In the genomic region with DNA sequence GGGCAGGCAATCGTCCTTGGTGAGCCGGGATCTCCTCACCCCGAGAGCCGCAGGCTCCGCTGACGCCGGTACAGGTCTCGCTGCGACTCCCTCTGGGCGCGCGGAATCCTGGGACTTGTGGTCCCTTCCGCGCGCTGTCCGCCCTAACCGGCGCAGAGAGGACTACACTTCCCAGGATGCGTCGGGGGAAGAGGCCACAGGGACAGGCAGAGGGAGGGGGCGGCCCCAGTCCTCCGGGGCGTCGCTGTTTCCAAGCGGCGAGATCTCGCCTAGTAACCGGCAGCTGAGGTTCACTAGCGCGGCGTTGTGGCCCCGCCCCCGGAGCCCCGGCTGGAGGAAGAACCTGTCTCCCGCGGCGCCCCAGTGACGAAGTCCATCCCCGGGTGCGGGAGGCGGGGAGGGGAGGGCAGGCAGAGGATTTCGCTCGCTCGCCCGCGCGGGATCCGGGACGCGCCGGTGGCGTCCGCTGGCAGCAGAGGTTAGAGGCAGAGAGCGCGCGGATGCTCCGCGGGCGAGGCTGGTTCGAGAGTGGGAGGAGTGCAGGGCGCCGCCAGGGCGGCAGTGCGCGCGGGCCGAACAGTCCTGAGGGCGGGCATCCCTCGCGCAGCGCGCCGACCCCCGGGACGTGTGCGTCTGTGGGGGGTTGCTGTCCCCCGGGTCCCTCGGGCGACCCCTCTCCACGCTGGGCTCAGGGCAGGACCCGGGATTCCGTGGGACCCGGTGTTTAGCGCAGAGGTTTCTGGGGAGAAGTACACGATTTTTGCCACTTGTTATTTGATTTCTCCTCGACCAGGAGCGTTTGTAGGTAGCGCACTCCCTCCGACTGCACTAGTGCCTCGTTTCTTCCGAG, we compare ENCODE assay signal across 8 cellular contexts.
A peak's percentile ranks its signal among the peaks of the same experiment; 100 is the strongest.
DNase-seq lines count a peak whose midpoint lies in the region; ATAC-seq lines count a peak whose summit lies in the region.

A gene (plus strand): TSS at position 363 of the 850 bp plus-strand sequence. CDS start 1,400 bp downstream, outside the sequence.

- peaks cover 47% of the 10 kb centered on the region for H3K27me3 Mint-ChIP-seq in central memory CD8-positive, alpha-beta T cell

- H3K36me3 Mint-ChIP-seq in central memory CD8-positive, alpha-beta T cell (ENCODE audit: insufficient read depth) = peaks cover 7% of the 10 kb centered on the region

- ATAC-seq in GM18907 (IDR thresholded peaks at IDR 0.05; ENCODE audit: unreplicated experiment) = peak; percentile 99
- ATAC-seq in HG03196 (IDR thresholded peaks at IDR 0.05; ENCODE audit: unreplicated experiment) = peak; percentile 99
- ATAC-seq in central memory CD8-positive, alpha-beta T cell (replicated peaks; ENCODE audit: extremely low read depth, poor library complexity, severe bottlenecking) = peak; percentile 97

- H3K4me3 Mint-ChIP-seq in central memory CD8-positive, alpha-beta T cell = peak within 1 kb of the TSS; percentile 98

- peak within 1 kb of the TSS; percentile 81 for H3K27ac Mint-ChIP-seq in central memory CD8-positive, alpha-beta T cell (ENCODE audit: low read depth)

- DNase-seq in AG08395 (ENCODE audit: low spot score) (peak; percentile 97), NCI-H226 (peak; percentile 98), iris pigment epithelial cell (ENCODE audit: low read depth) (peak; percentile 100)
- peak; percentile 91 to 97 (median 94) for DNase-seq in activated CD4-positive, CD25-positive, alpha-beta regulatory T cell (lab: John Stamatoyannopoulos, UW)
- peak; percentile 95 to 96 for DNase-seq in central memory CD8-positive, alpha-beta T cell (ENCODE audit: low spot score in 2 of 2)
- peak; percentile 95 to 97 for DNase-seq in stimulated activated CD4-positive, alpha-beta T cell treated with anti-CD3 and anti-CD28 coated beads, Interleukin-12 subunit alpha, Interleukin-12 subunit beta, amount 100 ng/mL, for 24 hours (ENCODE audit: low read depth in 2 of 2)

- peaks cover 12% of the 10 kb centered on the region for H3K4me1 Mint-ChIP-seq in central memory CD8-positive, alpha-beta T cell

- no peaks in the 10 kb centered on the region for H3K9me3 Mint-ChIP-seq in central memory CD8-positive, alpha-beta T cell

Comparison
In these comparisons a context has a peak if more than half of its experiments do, and no peak if none do; other contexts are left out.
1. Peak in every context shown above with its lines: DNase-seq and ATAC-seq.